1 cellular context compared by ENCODE assay signal in the genomic region with DNA sequence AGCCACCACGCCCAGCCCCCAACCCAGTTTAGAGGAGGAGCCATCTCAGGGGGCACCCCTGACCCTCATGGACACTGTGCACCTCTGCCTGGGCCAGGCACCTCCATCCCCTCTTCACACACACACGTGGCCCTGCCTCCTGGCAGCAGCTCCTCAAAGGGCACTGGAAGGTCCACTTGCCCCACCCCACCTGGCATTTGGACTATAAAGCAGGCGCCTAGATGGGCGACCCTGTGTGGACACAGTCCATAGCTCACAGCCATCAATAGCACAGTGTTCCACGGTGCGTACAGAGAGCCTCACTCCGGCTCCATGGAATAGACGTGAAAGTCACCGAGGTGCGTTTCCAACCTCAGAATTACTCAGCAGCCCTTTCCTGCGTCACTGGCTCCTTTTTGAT.
TF ChIP-seq lines count a peak whose summit lies in the region.

No MANE protein-coding gene starts in this region.

TF ChIP-seq in K562, 482 proteins besides CTCF, POLR2A, EP300 and RAD21:
- TF ChIP-seq, protein P1, sequence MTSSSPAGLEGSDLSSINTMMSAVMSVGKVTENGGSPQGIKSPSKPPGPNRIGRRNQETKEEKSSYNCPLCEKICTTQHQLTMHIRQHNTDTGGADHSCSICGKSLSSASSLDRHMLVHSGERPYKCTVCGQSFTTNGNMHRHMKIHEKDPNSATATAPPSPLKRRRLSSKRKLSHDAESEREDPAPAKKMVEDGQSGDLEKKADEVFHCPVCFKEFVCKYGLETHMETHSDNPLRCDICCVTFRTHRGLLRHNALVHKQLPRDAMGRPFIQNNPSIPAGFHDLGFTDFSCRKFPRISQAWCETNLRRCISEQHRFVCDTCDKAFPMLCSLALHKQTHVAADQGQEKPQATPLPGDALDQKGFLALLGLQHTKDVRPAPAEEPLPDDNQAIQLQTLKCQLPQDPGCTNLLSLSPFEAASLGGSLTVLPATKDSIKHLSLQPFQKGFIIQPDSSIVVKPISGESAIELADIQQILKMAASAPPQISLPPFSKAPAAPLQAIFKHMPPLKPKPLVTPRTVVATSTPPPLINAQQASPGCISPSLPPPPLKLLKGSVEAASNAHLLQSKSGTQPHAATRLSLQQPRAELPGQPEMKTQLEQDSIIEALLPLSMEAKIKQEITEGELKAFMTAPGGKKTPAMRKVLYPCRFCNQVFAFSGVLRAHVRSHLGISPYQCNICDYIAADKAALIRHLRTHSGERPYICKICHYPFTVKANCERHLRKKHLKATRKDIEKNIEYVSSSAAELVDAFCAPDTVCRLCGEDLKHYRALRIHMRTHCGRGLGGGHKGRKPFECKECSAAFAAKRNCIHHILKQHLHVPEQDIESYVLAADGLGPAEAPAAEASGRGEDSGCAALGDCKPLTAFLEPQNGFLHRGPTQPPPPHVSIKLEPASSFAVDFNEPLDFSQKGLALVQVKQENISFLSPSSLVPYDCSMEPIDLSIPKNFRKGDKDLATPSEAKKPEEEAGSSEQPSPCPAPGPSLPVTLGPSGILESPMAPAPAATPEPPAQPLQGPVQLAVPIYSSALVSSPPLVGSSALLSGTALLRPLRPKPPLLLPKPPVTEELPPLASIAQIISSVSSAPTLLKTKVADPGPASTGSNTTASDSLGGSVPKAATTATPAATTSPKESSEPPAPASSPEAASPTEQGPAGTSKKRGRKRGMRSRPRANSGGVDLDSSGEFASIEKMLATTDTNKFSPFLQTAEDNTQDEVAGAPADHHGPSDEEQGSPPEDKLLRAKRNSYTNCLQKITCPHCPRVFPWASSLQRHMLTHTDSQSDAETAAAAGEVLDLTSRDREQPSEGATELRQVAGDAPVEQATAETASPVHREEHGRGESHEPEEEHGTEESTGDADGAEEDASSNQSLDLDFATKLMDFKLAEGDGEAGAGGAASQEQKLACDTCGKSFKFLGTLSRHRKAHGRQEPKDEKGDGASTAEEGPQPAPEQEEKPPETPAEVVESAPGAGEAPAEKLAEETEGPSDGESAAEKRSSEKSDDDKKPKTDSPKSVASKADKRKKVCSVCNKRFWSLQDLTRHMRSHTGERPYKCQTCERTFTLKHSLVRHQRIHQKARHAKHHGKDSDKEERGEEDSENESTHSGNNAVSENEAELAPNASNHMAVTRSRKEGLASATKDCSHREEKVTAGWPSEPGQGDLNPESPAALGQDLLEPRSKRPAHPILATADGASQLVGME (CRISPR knock-in tag; IDR thresholded peaks at IDR 0.05): no peak
- TF ChIP-seq, protein P2, sequence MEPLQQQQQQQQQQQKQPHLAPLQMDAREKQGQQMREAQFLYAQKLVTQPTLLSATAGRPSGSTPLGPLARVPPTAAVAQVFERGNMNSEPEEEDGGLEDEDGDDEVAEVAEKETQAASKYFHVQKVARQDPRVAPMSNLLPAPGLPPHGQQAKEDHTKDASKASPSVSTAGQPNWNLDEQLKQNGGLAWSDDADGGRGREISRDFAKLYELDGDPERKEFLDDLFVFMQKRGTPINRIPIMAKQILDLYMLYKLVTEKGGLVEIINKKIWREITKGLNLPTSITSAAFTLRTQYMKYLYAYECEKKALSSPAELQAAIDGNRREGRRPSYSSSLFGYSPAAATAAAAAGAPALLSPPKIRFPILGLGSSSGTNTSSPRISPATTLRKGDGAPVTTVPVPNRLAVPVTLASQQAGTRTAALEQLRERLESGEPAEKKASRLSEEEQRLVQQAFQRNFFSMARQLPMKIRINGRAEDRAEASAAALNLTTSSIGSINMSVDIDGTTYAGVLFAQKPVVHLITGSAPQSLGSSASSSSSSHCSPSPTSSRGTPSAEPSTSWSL (CRISPR knock-in tag; IDR thresholded peaks at IDR 0.05; ENCODE audit: borderline replicate concordance): no peak
- TF ChIP-seq POLR2H (tag; IDR thresholded peaks at IDR 0.05; ENCODE audit: low read depth): no peak
- no peak for TF ChIP-seq PTBP1 (IDR thresholded peaks at IDR 0.05; ENCODE audit: low read depth, low read length)
